14 cellular contexts compared by ENCODE assay signal in genomic region chr13:110327036-110327790, GRCh38. TPM values are rescaled to one million over a fixed set of nuclear protein-coding genes. Genes with fewer than 3 reads are reported as not detected.
A peak's percentile ranks its signal among the peaks of the same experiment; 100 is the strongest.
DNase-seq lines count a peak whose midpoint lies in the region; ATAC-seq and TF ChIP-seq lines count a peak whose summit lies in the region.
"Had no signal": no experiment of that assay in that cellular context is flagged by ENCODE, and none has a peak within 500 bp of the region (broad histone marks: within the 10 kb centered on the region; RNA-seq: fewer than 3 reads in every experiment).

No MANE protein-coding gene starts in this region.

- no peaks in the 10 kb centered on the region for H3K9me3 Mint-ChIP-seq in CD8-positive, alpha-beta T cell
- H3K9me3 Mint-ChIP-seq: stimulated activated naive B cell treated with anti-CD40 and anti-IgM and Interleukin-4, amounts not matched to agents 10 μg/mL and 1 μg/mL and 100 μg/mL, for 72 hours had no signal

- H3K4me1 ChIP-seq in left lung, result peaks cover 23 to 32% of the 10 kb centered on the region in 2 donors
- H3K4me1 ChIP-seq in tibial artery, result peaks cover 0 to 100% (median 81%) of the 10 kb centered on the region in 4 donors
- H3K4me1 ChIP-seq in CD8-positive, alpha-beta T cell (ENCODE audit: insufficient read depth, low read length), result no peaks in the 10 kb centered on the region

- H3K27me3 ChIP-seq in brain microvascular endothelial cell (replicated peaks) (no peaks in the 10 kb centered on the region), left lung (no peaks in the 10 kb centered on the region), tibial artery (no peaks in the 10 kb centered on the region)
- peaks cover 6% of the 10 kb centered on the region for H3K27me3 ChIP-seq in CD8-positive, alpha-beta T cell (ENCODE audit: insufficient read depth, low read length)

- H3K4me3 Mint-ChIP-seq in CD8-positive, alpha-beta T cell, result no peak overlapping the region
- H3K4me3 Mint-ChIP-seq: stimulated activated naive B cell treated with anti-CD40 and anti-IgM and Interleukin-4, amounts not matched to agents 10 μg/mL and 1 μg/mL and 100 μg/mL, for 72 hours had no signal

- CTCF ChIA-PET in CD8-positive, alpha-beta T cell (lab: Charles Lee), result no interaction called here

- H3K4me3 ChIP-seq in brain microvascular endothelial cell (ENCODE audit: low read depth, low read length) (no peak overlapping the region), left lung (no peak overlapping the region), tibial artery (peak overlapping the region in 1 of 2 donors; percentile 5)
- H3K4me3 ChIP-seq in CD8-positive, alpha-beta T cell (ENCODE audit: low read depth, low read length), result no peak overlapping the region

- no peaks in the 10 kb centered on the region for H3K4me1 Mint-ChIP-seq in CD8-positive, alpha-beta T cell (ENCODE audit: low read depth)
- H3K4me1 Mint-ChIP-seq: stimulated activated naive B cell treated with anti-CD40 and anti-IgM and Interleukin-4, amounts not matched to agents 10 μg/mL and 1 μg/mL and 100 μg/mL, for 72 hours had no signal

- peak; percentile 8 for DNase-seq in NCI-H2029 treated with DMSO at 0.1 percent for 48 hours (lab: John Stamatoyannopoulos, UW)
- DNase-seq in NCI-H2029 (lab: John Stamatoyannopoulos, UW), result no peak
- peak; percentile 76 for DNase-seq in brain microvascular endothelial cell
- DNase-seq in left lung, result no peak
- peak in 1 of 2 donors; percentile 66 for DNase-seq in tibial artery
- DNase-seq in Ammon's horn (ENCODE audit: low spot score), result no peak
- DNase-seq in CD8-positive, alpha-beta T cell, result no peak
- no peak for DNase-seq in activated CD4-positive, CD25-positive, alpha-beta regulatory T cell (lab: John Stamatoyannopoulos, UW)
- DNase-seq: activated CD8-positive, alpha-beta memory T cell treated with anti-CD3 and anti-CD28 coated beads, Interleukin-2, amount 50 U/mL, for 48 hours; DND-41; MV-4-11; stimulated activated CD4-positive, alpha-beta T cell treated with anti-CD3 and anti-CD28 coated beads, Interleukin-15, amount 100 ng/mL, for 24 hours; stimulated activated naive B cell treated with anti-CD40 and anti-IgM and Interleukin-4, amounts not matched to agents 10 μg/mL and 1 μg/mL and 100 μg/mL, for 72 hours; T1000 had no signal

- H3K9me3 ChIP-seq in left lung (no peaks in the 10 kb centered on the region), tibial artery (no peaks in the 10 kb centered on the region)
- H3K9me3 ChIP-seq in CD8-positive, alpha-beta T cell (ENCODE audit: low read length), result no peaks in the 10 kb centered on the region

- no peaks in the 10 kb centered on the region for H3K36me3 Mint-ChIP-seq in CD8-positive, alpha-beta T cell
- H3K36me3 Mint-ChIP-seq: stimulated activated naive B cell treated with anti-CD40 and anti-IgM and Interleukin-4, amounts not matched to agents 10 μg/mL and 1 μg/mL and 100 μg/mL, for 72 hours had no signal

- TF ChIP-seq CTCF in brain microvascular endothelial cell (IDR thresholded peaks at IDR 0.05; ENCODE audit: low read depth, low read length, missing control alignments) (no peak), left lung (IDR thresholded peaks at IDR 0.05) (no peak), tibial artery (IDR thresholded peaks at IDR 0.05) (no peak)
- TF ChIP-seq CTCF in CD8-positive, alpha-beta T cell (IDR thresholded peaks at IDR 0.05), result no peak

- no peak for ATAC-seq in left lung
- no peak for ATAC-seq in CD8-positive, alpha-beta T cell
- ATAC-seq: stimulated activated naive B cell treated with anti-CD40 and anti-IgM and Interleukin-4, amounts not matched to agents 10 μg/mL and 1 μg/mL and 100 μg/mL, for 72 hours had no signal

- peak overlapping the region; percentile 96 for H3K27ac ChIP-seq in brain microvascular endothelial cell
- peak overlapping the region; percentile 1 to 49 for H3K27ac ChIP-seq in left lung
- peak overlapping the region; percentile 92 to 93 for H3K27ac ChIP-seq in tibial artery
- H3K27ac ChIP-seq in CD8-positive, alpha-beta T cell (ENCODE audit: low read depth, low read length), result no peak overlapping the region

- intact Hi-C loops in left lung (cut with DNase I), result no loop called here
- intact Hi-C loops in tibial artery (cut with DNase I; ENCODE audit: low total_unique reads), result no loop called here
- intact Hi-C loops in CD8-positive, alpha-beta T cell (cut with DNase I, micrococcal nuclease), result no loop called here

- H3K27me3 Mint-ChIP-seq in CD8-positive, alpha-beta T cell (ENCODE audit: low read depth), result peaks cover 23% of the 10 kb centered on the region

- no peak overlapping the region for H3K27ac Mint-ChIP-seq in CD8-positive, alpha-beta T cell
- H3K27ac Mint-ChIP-seq: stimulated activated naive B cell treated with anti-CD40 and anti-IgM and Interleukin-4, amounts not matched to agents 10 μg/mL and 1 μg/mL and 100 μg/mL, for 72 hours had no signal

- POLR2A ChIA-PET in CD8-positive, alpha-beta T cell (lab: Charles Lee), result no interaction called here

- in situ Hi-C loops in brain microvascular endothelial cell (cut with HindIII; ENCODE audit: low pct_ligation_motif_present, low sequenced_read_pairs), result no loop called here

- H3K36me3 ChIP-seq in brain microvascular endothelial cell (replicated peaks), result peaks cover 65% of the 10 kb centered on the region
- no peaks in the 10 kb centered on the region for H3K36me3 ChIP-seq in left lung
- H3K36me3 ChIP-seq in tibial artery, result no peaks in the 10 kb centered on the region
- H3K36me3 ChIP-seq in CD8-positive, alpha-beta T cell (ENCODE audit: insufficient read depth, low read length), result no peaks in the 10 kb centered on the region

RNA-seq across cellular contexts. Expression of gene COL4A2, which starts 20.1 kb away (rescaled TPM):
- 100 to 1,000 TPM; 343 to 638 TPM for total RNA-seq in left lung
- total RNA-seq in CD8-positive, alpha-beta T cell, result not detected

RNA-seq across cellular contexts. Expression of gene COL4A1, which starts 20.3 kb away (rescaled TPM):
- total RNA-seq in left lung, result 1,000 to 10,000 TPM in 1 of 2 donors, 100 to 1,000 TPM in 1; 418 to 1,057 TPM
- total RNA-seq in CD8-positive, alpha-beta T cell, result not detected

Comparison
In these comparisons a context has a peak if more than half of its experiments do, and no peak if none do; other contexts are left out.
1. DNase-seq: peak in NCI-H2029 treated with DMSO at 0.1 percent for 48 hours (single experiment) and brain microvascular endothelial cell (single experiment); none in NCI-H2029 (single experiment), left lung (0 of 2), Ammon's horn (single experiment), CD8-positive, alpha-beta T cell (0 of 7) and activated CD4-positive, CD25-positive, alpha-beta regulatory T cell (0 of 4).
2. RNA of gene COL4A2, which starts 20.1 kb away (total RNA-seq): 343 to 638 TPM in left lung; not detected in CD8-positive, alpha-beta T cell; every median in the first group is over 100 times any median in the second.
3. RNA of gene COL4A1, which starts 20.3 kb away (total RNA-seq): 418 to 1,057 TPM in left lung; not detected in CD8-positive, alpha-beta T cell; every median in the first group is over 100 times any median in the second.